In genomic region chr1:84506002-84506728, GRCh38 we compare ENCODE assay signal across 8 cellular contexts. TPM values are rescaled to one million over a fixed set of nuclear protein-coding genes. Genes with fewer than 3 reads are reported as not detected.
DNase-seq lines count a peak whose midpoint lies in the region; ATAC-seq, FAIRE-seq and TF ChIP-seq lines count a peak whose summit lies in the region.

TSS of gene GNG5 (minus strand) at chr1:84506581. CDS start at chr1:84506091, 490 bp downstream.
TSS of gene SPATA1 (plus strand) at chr1:84506386. CDS start at chr1:84516360, 9,974 bp downstream.

- H3K9me3 ChIP-seq in BE2C (no peaks in the 10 kb centered on the region), colonic mucosa (no peaks in the 10 kb centered on the region)

- H3K9ac ChIP-seq in colonic mucosa (ENCODE audit: low read depth in 2 of 2, low read length in 2 of 2), result peak within 1 kb of the TSS; percentile 91 to 97

- no peaks in the 10 kb centered on the region for H3K27me3 ChIP-seq in BE2C
- no peaks in the 10 kb centered on the region for H3K27me3 ChIP-seq in colonic mucosa

- intact Hi-C loops in colonic mucosa (cut with DNase I), result loop anchor here (5.0 kb wide), 1 partner anchor 66 kb away; the partner anchor contains the start of gene CTBS
- intact Hi-C loops in left colon (cut with DNase I, micrococcal nuclease), result loop anchor here in 1 of 2 donors (10.0 kb wide), 1 partner anchor 69 kb away; the partner anchor contains the start of gene CTBS

- no peaks in the 10 kb centered on the region for H3K36me3 ChIP-seq in BE2C
- H3K36me3 ChIP-seq in colonic mucosa, result no peaks in the 10 kb centered on the region

- DNase-seq in BE2C (peak; percentile 95), GM19239 (ENCODE audit: insufficient read length, low spot score) (peak; percentile 86), NCI-H510A treated with DMSO at 0.1 percent for 48 hours (lab: John Stamatoyannopoulos, UW) (peak; percentile 99), colonic mucosa (peak; percentile 99), left colon (peak; percentile 98 to 100)
- DNase-seq in activated CD4-positive, alpha-beta T cell treated with anti-CD3 and anti-CD28 coated beads for 4 hours, result peak; percentile 97 to 98
- peak; percentile 97 to 98 for DNase-seq in stimulated activated CD4-positive, alpha-beta T cell treated with anti-CD3 and anti-CD28 coated beads, Interleukin-1b, Interleukin-23, amount 100 ng/mL, for 4 hours (ENCODE audit: low read depth in 2 of 2)

- peak within 1 kb of the TSS; percentile 95 for H3K27ac ChIP-seq in colonic mucosa

- peaks cover 7% of the 10 kb centered on the region for H3K4me1 ChIP-seq in BE2C
- H3K4me1 ChIP-seq in colonic mucosa, result peaks cover 4% of the 10 kb centered on the region

- TF ChIP-seq CTCF in BE2C (IDR thresholded peaks at IDR 0.05; ENCODE audit: low read depth, low read length) (no peak), colonic mucosa (IDR thresholded peaks at IDR 0.05) (no peak)

- ATAC-seq in HG03442 (IDR thresholded peaks at IDR 0.05; ENCODE audit: unreplicated experiment) (peak; percentile 77), left colon (peak; percentile 93)

- H3K4me3 ChIP-seq in BE2C (ENCODE audit: low read depth, low read length) (peak within 1 kb of the TSS; percentile 90), colonic mucosa (peak within 1 kb of the TSS; percentile 70)

- peak; percentile 96 for FAIRE-seq in GM19239 (lab: Jason Lieb, UNC)

RNA-seq across cellular contexts. Expression of gene GNG5, which starts in this region (rescaled TPM):
- 146 TPM for polyA plus RNA-seq in BE2C (2012; ENCODE audit: insufficient read depth, insufficient read length, low read depth)
- total RNA-seq in colonic mucosa, result 100 to 1,000 TPM; 148 to 160 TPM
- 100 to 1,000 TPM; 126 to 148 TPM for total RNA-seq in left colon

RNA-seq across cellular contexts. Expression of gene SPATA1, which starts in this region (rescaled TPM):
- polyA plus RNA-seq in BE2C (2012; ENCODE audit: insufficient read depth, insufficient read length, low read depth), result not detected
- total RNA-seq in colonic mucosa, result 1 to 10 TPM; 1.3 to 2.7 TPM
- total RNA-seq in left colon, result 1 to 10 TPM in 1 of 2 donors, under 1 TPM in 1; 0.61 to 1.1 TPM

Comparison
In these comparisons a context has a peak if more than half of its experiments do, and no peak if none do; other contexts are left out.
1. Peak in every context shown above with its lines: DNase-seq, ATAC-seq, H3K4me3 ChIP-seq and H3K27ac ChIP-seq.